In genomic region chr11:108160970-108161566, GRCh38 we compare ENCODE assay signal across 8 cellular contexts. TPM values are rescaled to one million over a fixed set of nuclear protein-coding genes. Genes with fewer than 3 reads are reported as not detected.
DNase-seq lines count a peak whose midpoint lies in the region; ATAC-seq and FAIRE-seq lines count a peak whose summit lies in the region.

No MANE protein-coding gene starts in this region.

- peak overlapping the region; percentile 76 for H3K27ac Mint-ChIP-seq in activated naive CD8-positive, alpha-beta T cell treated with anti-CD3 and anti-CD28 coated beads, Interleukin-2, amount 50 U/mL, for 24 hours
- H3K27ac Mint-ChIP-seq in activated CD4-positive, alpha-beta T cell treated with anti-CD3 and anti-CD28 coated beads, Interleukin-2, amount 10 ng/mL, durations not matched to agents 24 days and 14 days = no peak overlapping the region

- no peak overlapping the region for H3K4me3 Mint-ChIP-seq in activated naive CD8-positive, alpha-beta T cell treated with anti-CD3 and anti-CD28 coated beads, Interleukin-2, amount 50 U/mL, for 24 hours
- no peak overlapping the region for H3K4me3 Mint-ChIP-seq in activated CD4-positive, alpha-beta T cell treated with anti-CD3 and anti-CD28 coated beads, Interleukin-2, amount 10 ng/mL, durations not matched to agents 24 days and 14 days

- intact Hi-C loops in activated CD4-positive, alpha-beta T cell treated with anti-CD3 and anti-CD28 coated beads, Interleukin-2, amount 10 ng/mL, durations not matched to agents 24 days and 14 days (cut with micrococcal nuclease) = no loop called here

- peak; percentile 92 for ATAC-seq in GM21515 (IDR thresholded peaks at IDR 0.05; ENCODE audit: unreplicated experiment)
- ATAC-seq in HG03442 (IDR thresholded peaks at IDR 0.05; ENCODE audit: unreplicated experiment) = peak; percentile 98
- ATAC-seq in activated naive CD8-positive, alpha-beta T cell treated with anti-CD3 and anti-CD28 coated beads, Interleukin-2, amount 50 U/mL, for 24 hours = peak; percentile 20

- no peaks in the 10 kb centered on the region for H3K27me3 Mint-ChIP-seq in activated naive CD8-positive, alpha-beta T cell treated with anti-CD3 and anti-CD28 coated beads, Interleukin-2, amount 50 U/mL, for 24 hours
- H3K27me3 Mint-ChIP-seq in activated CD4-positive, alpha-beta T cell treated with anti-CD3 and anti-CD28 coated beads, Interleukin-2, amount 10 ng/mL, durations not matched to agents 24 days and 14 days = no peaks in the 10 kb centered on the region

- DNase-seq in GM18507 (ENCODE audit: extremely low spot score, insufficient read length, low read depth) (peak; percentile 39), mesenteric fat pad (ENCODE audit: low spot score) (no peak), NCI-H1930 (lab: John Stamatoyannopoulos, UW) (no peak), A172 (ENCODE audit: low spot score) (no peak)
- no peak for DNase-seq in activated naive CD8-positive, alpha-beta T cell treated with anti-CD3 and anti-CD28 coated beads, Interleukin-2, amount 50 U/mL, for 24 hours
- no peak for DNase-seq in activated CD4-positive, alpha-beta T cell treated with anti-CD3 and anti-CD28 coated beads, Interleukin-2, amount 10 ng/mL, durations not matched to agents 24 days and 14 days

- no peaks in the 10 kb centered on the region for H3K9me3 Mint-ChIP-seq in activated naive CD8-positive, alpha-beta T cell treated with anti-CD3 and anti-CD28 coated beads, Interleukin-2, amount 50 U/mL, for 24 hours
- no peaks in the 10 kb centered on the region for H3K9me3 Mint-ChIP-seq in activated CD4-positive, alpha-beta T cell treated with anti-CD3 and anti-CD28 coated beads, Interleukin-2, amount 10 ng/mL, durations not matched to agents 24 days and 14 days

- H3K36me3 Mint-ChIP-seq in activated naive CD8-positive, alpha-beta T cell treated with anti-CD3 and anti-CD28 coated beads, Interleukin-2, amount 50 U/mL, for 24 hours (ENCODE audit: low read depth) = peaks cover 36% of the 10 kb centered on the region
- H3K36me3 Mint-ChIP-seq in activated CD4-positive, alpha-beta T cell treated with anti-CD3 and anti-CD28 coated beads, Interleukin-2, amount 10 ng/mL, durations not matched to agents 24 days and 14 days (ENCODE audit: low read depth) = peaks cover 40% of the 10 kb centered on the region

- H3K4me1 Mint-ChIP-seq in activated naive CD8-positive, alpha-beta T cell treated with anti-CD3 and anti-CD28 coated beads, Interleukin-2, amount 50 U/mL, for 24 hours = peaks cover 13% of the 10 kb centered on the region
- H3K4me1 Mint-ChIP-seq in activated CD4-positive, alpha-beta T cell treated with anti-CD3 and anti-CD28 coated beads, Interleukin-2, amount 10 ng/mL, durations not matched to agents 24 days and 14 days = peaks cover 8% of the 10 kb centered on the region

- peak; percentile 93 for FAIRE-seq in GM18507 (lab: Jason Lieb, UNC)

RNA-seq across cellular contexts. Expression of gene ACAT1, which starts 39.7 kb away (rescaled TPM):
- total RNA-seq in mesenteric fat pad = 95.9 TPM
- total RNA-seq in A172 (2014; rRNA removed; shearing (Covaris generic)) = 144 and 159 TPM in 2 replicates
- total RNA-seq in activated CD4-positive, alpha-beta T cell treated with anti-CD3 and anti-CD28 coated beads, Interleukin-2, amount 10 ng/mL, durations not matched to agents 24 days and 14 days = 65.0 and 65.9 TPM in 2 replicates

Comparison
In these comparisons a context has a peak if more than half of its experiments do, and no peak if none do; other contexts are left out.
1. ATAC-seq: peak in every context shown above with its lines; median percentile 98 in HG03442; 92 in GM21515; 20 in activated naive CD8-positive, alpha-beta T cell treated with anti-CD3 and anti-CD28 coated beads, Interleukin-2, amount 50 U/mL, for 24 hours.